ENCODE assay signal across 8 cellular contexts in genomic region chr1:169794530-169795416, GRCh38. TPM values are rescaled to one million over a fixed set of nuclear protein-coding genes. Genes with fewer than 3 reads are reported as not detected.
DNase-seq lines count a peak whose midpoint lies in the region; ATAC-seq and TF ChIP-seq lines count a peak whose summit lies in the region.

Gene METTL18, minus strand, starts transcription at chr1:169794907. Its CDS starts 1,212 bp downstream, at chr1:169793695.

- H3K36me3 Mint-ChIP-seq in nephron progenitor cell (ENCODE audit: low read depth), result peaks cover 45% of the 10 kb centered on the region

- no peaks in the 10 kb centered on the region; the same call in 1 of the 2 replicates for H3K36me3 ChIP-seq in H7 (replicated peaks; ENCODE audit: control insufficient read depth, insufficient read depth, low read length)

- peak within 1 kb of the TSS; percentile 96 for H3K4me3 ChIP-seq in H7 (ENCODE audit: insufficient read depth, low read depth, low read length)

- H3K9me3 Mint-ChIP-seq in nephron progenitor cell, result no peaks in the 10 kb centered on the region
- no peaks in the 10 kb centered on the region for H3K9me3 Mint-ChIP-seq in stimulated activated naive CD8-positive, alpha-beta T cell treated with anti-CD3 and anti-CD28 coated beads, Interleukin-15, amount 100 ng/mL, for 72 hours

- peaks cover 3% of the 10 kb centered on the region for H3K27me3 Mint-ChIP-seq in nephron progenitor cell (ENCODE audit: low read depth, poor library complexity)
- H3K27me3 Mint-ChIP-seq in stimulated activated naive CD8-positive, alpha-beta T cell treated with anti-CD3 and anti-CD28 coated beads, Interleukin-15, amount 100 ng/mL, for 72 hours, result no peaks in the 10 kb centered on the region

- TF ChIP-seq CTCF in nephron progenitor cell (IDR thresholded peaks at IDR 0.05), result no peak

- peak; percentile 100 for ATAC-seq in stimulated activated naive CD8-positive, alpha-beta T cell treated with anti-CD3 and anti-CD28 coated beads, Interleukin-15, amount 100 ng/mL, for 72 hours

- H3K27ac Mint-ChIP-seq in nephron progenitor cell, result peak within 1 kb of the TSS; percentile 98
- peak within 1 kb of the TSS; percentile 98 to 99 for H3K27ac Mint-ChIP-seq in stimulated activated naive CD8-positive, alpha-beta T cell treated with anti-CD3 and anti-CD28 coated beads, Interleukin-15, amount 100 ng/mL, for 72 hours

- H3K4me1 Mint-ChIP-seq in nephron progenitor cell, result peaks cover 38% of the 10 kb centered on the region
- peaks cover 47% of the 10 kb centered on the region for H3K4me1 Mint-ChIP-seq in stimulated activated naive CD8-positive, alpha-beta T cell treated with anti-CD3 and anti-CD28 coated beads, Interleukin-15, amount 100 ng/mL, for 72 hours

- no peaks in the 10 kb centered on the region for H3K27me3 ChIP-seq in H7 (ENCODE audit: control insufficient read depth, insufficient read depth, low read length)

- H3K4me3 Mint-ChIP-seq in nephron progenitor cell, result peak within 1 kb of the TSS; percentile 87
- H3K4me3 Mint-ChIP-seq in stimulated activated naive CD8-positive, alpha-beta T cell treated with anti-CD3 and anti-CD28 coated beads, Interleukin-15, amount 100 ng/mL, for 72 hours, result peak within 1 kb of the TSS; percentile 87 to 96

- DNase-seq in ELF-1 (ENCODE audit: low read depth, low spot score) (peak; percentile 97), H7 (peak; percentile 80), M059J (ENCODE audit: low read depth) (peak; percentile 94), SHP77 (lab: John Stamatoyannopoulos, UW) (peak; percentile 92 to 93), fibroblast of the conjunctiva (ENCODE audit: low read depth) (peak; percentile 84), nephron progenitor cell (peak; percentile 86)
- DNase-seq in activated effector memory CD4-positive, alpha-beta T cell treated with Interleukin-2 at 50 U/mL for 16 hours, result peak; percentile 90
- peak; percentile 91 to 94 for DNase-seq in stimulated activated naive CD8-positive, alpha-beta T cell treated with anti-CD3 and anti-CD28 coated beads, Interleukin-15, amount 100 ng/mL, for 72 hours

RNA-seq across cellular contexts. Expression of gene METTL18, which starts in this region (rescaled TPM):
- total RNA-seq in H7 (2014; rRNA removed; shearing (Covaris generic)), result 8.1 and 9.4 TPM in 2 replicates
- total RNA-seq in M059J (2014; rRNA removed; shearing (Covaris generic)), result 3.4 and 5.4 TPM in 2 replicates

Comparison
In these comparisons a context has a peak if more than half of its experiments do, and no peak if none do; other contexts are left out.
1. Peak in every context shown above with its lines: DNase-seq, ATAC-seq and H3K4me3 ChIP-seq.